Comparison of ENCODE assay signal across 25 cellular contexts in the genomic region with DNA sequence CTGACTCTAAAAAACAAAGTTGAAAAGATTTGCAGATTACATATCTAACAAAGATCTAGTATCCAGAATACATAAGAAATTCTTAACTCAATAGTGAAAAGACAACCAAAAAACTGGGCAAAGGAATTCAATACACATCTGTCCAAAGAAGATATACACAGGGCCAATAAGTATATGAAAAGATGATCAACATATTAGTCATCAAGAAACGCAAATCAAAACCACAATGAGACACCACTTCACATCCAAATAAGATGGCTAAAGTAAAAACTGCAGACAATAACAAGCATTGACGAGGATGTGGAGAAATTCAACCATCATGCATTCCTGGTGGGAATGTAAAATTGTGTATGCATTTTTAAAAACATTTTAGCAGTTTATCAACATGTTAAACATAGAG.
"Had no signal": no experiment of that assay in that cellular context is flagged by ENCODE, and none has a peak within 500 bp of the region (broad histone marks: within the 10 kb centered on the region; RNA-seq: fewer than 3 reads in every experiment).

No MANE protein-coding gene starts in this region.

- H3K9me3 Mint-ChIP-seq: activated B cell treated with CpG ODN at 0.5 μM for 24 hours; activated CD4-positive, alpha-beta T cell treated with anti-CD3 and anti-CD28 coated beads, Interleukin-2, amount 10 ng/mL, durations not matched to agents 7 days and 5 days; activated naive CD4-positive, alpha-beta T cell treated with anti-CD3 and anti-CD28 coated beads, Interleukin-2, amount 50 U/mL, for 72 hours; activated T-cell treated with anti-CD3 and anti-CD28 coated beads, Interleukin-2, amount 50 U/mL, for 4 hours had no signal

- DNase-seq: activated B cell treated with CpG ODN at 0.5 μM for 24 hours; activated CD4-positive, alpha-beta memory T cell treated with anti-CD3 and anti-CD28 coated beads for 36 hours; activated CD4-positive, alpha-beta T cell treated with anti-CD3 and anti-CD28 coated beads for 1 hour; activated CD4-positive, alpha-beta T cell treated with anti-CD3 and anti-CD28 coated beads, Interleukin-2, amount 10 ng/mL, durations not matched to agents 7 days and 5 days; activated CD8-positive, alpha-beta memory T cell treated with anti-CD3 and anti-CD28 coated beads for 24 hours; activated naive CD4-positive, alpha-beta T cell treated with Interleukin-2 at 50 U/mL for 16 hours; activated naive CD8-positive, alpha-beta T cell treated with anti-CD3 and anti-CD28 coated beads, Interleukin-2, amount 50 U/mL, for 24 hours; activated T-cell treated with anti-CD3 and anti-CD28 coated beads, Interleukin-2, amount 50 U/mL, for 4 hours; amniotic stem cell; MM.1S; NCI-H1105; NCI-H1436 treated with DMSO at 0.1 percent for 48 hours; NCI-H187; NCI-H2081; NCI-H510A treated with DMSO at 0.1 percent for 48 hours; NCI-H69; SIG-M5; T-helper 2 cell; T1000 had no signal

- H3K27ac Mint-ChIP-seq: activated B cell treated with CpG ODN at 0.5 μM for 24 hours; activated CD4-positive, alpha-beta memory T cell treated with anti-CD3 and anti-CD28 coated beads for 36 hours; activated CD4-positive, alpha-beta T cell treated with anti-CD3 and anti-CD28 coated beads, Interleukin-2, amount 10 ng/mL, durations not matched to agents 7 days and 5 days; activated naive CD4-positive, alpha-beta T cell treated with anti-CD3 and anti-CD28 coated beads, Interleukin-2, amount 50 U/mL, for 72 hours; activated naive CD8-positive, alpha-beta T cell treated with anti-CD3 and anti-CD28 coated beads, Interleukin-2, amount 50 U/mL, for 24 hours; T-cell had no signal

- H3K27ac ChIP-seq: cardiac muscle cell, KMS-11, SK-N-MC had no signal

- H3K4me3 ChIP-seq: cardiac muscle cell, SK-N-MC had no signal

- H3K36me3 ChIP-seq: cardiac muscle cell had no signal

- H3K9ac ChIP-seq: KMS-11 had no signal

- H3K4me3 Mint-ChIP-seq: activated B cell treated with CpG ODN at 0.5 μM for 24 hours; activated CD4-positive, alpha-beta memory T cell treated with anti-CD3 and anti-CD28 coated beads for 36 hours; activated CD4-positive, alpha-beta T cell treated with anti-CD3 and anti-CD28 coated beads, Interleukin-2, amount 10 ng/mL, durations not matched to agents 7 days and 5 days; activated naive CD8-positive, alpha-beta T cell treated with anti-CD3 and anti-CD28 coated beads, Interleukin-2, amount 50 U/mL, for 24 hours; activated T-cell treated with anti-CD3 and anti-CD28 coated beads, Interleukin-2, amount 50 U/mL, for 4 hours; brain; T-cell had no signal

- H3K27me3 ChIP-seq: cardiac muscle cell had no signal

- ATAC-seq: activated naive CD4-positive, alpha-beta T cell treated with anti-CD3 and anti-CD28 coated beads, Interleukin-2, amount 50 U/mL, for 72 hours; activated naive CD8-positive, alpha-beta T cell treated with anti-CD3 and anti-CD28 coated beads, Interleukin-2, amount 50 U/mL, for 24 hours; activated T-cell treated with anti-CD3 and anti-CD28 coated beads, Interleukin-2, amount 50 U/mL, for 4 hours; T-cell had no signal

- H3K4me1 Mint-ChIP-seq: activated B cell treated with CpG ODN at 0.5 μM for 24 hours; activated CD4-positive, alpha-beta T cell treated with anti-CD3 and anti-CD28 coated beads, Interleukin-2, amount 10 ng/mL, durations not matched to agents 7 days and 5 days; activated naive CD8-positive, alpha-beta T cell treated with anti-CD3 and anti-CD28 coated beads, Interleukin-2, amount 50 U/mL, for 24 hours had no signal

- H3K27me3 Mint-ChIP-seq: activated B cell treated with CpG ODN at 0.5 μM for 24 hours; activated CD4-positive, alpha-beta memory T cell treated with anti-CD3 and anti-CD28 coated beads for 36 hours; activated CD4-positive, alpha-beta T cell treated with anti-CD3 and anti-CD28 coated beads, Interleukin-2, amount 10 ng/mL, durations not matched to agents 7 days and 5 days; activated naive CD8-positive, alpha-beta T cell treated with anti-CD3 and anti-CD28 coated beads, Interleukin-2, amount 50 U/mL, for 24 hours; T-cell had no signal

- H3K4me2 ChIP-seq: KMS-11 had no signal
